9 cellular contexts compared by ENCODE assay signal in the genomic region with DNA sequence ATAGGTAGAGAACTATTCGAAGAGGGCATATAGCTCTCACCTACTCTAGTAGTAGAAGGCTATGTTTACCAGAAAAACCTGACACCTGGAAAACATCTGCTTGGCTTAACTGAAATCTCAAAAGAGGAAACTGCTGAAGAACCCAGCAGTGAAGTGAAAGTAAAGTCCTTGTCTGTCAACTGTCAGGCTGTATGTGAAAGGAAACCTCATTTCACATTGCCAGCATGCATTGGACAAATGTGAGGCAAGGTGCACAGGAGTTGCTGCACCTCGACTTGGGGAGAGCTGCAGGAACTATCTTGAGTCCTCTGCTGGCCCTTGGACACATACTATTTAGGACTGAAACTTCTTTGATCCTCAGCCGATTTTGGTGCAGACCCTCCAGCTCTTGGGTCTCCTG. TPM values are rescaled to one million over a fixed set of nuclear protein-coding genes. Genes with fewer than 3 reads are reported as not detected.
DNase-seq lines count a peak whose midpoint lies in the region; ATAC-seq, FAIRE-seq and TF ChIP-seq lines count a peak whose summit lies in the region.
"Had no signal": no experiment of that assay in that cellular context is flagged by ENCODE, and none has a peak within 500 bp of the region (broad histone marks: within the 10 kb centered on the region; RNA-seq: fewer than 3 reads in every experiment).

No MANE protein-coding gene starts in this region.

- WGBS in gastroesophageal sphincter (ENCODE audit: low coverage in 1 of 2), 2 donors = 64 to 89% methylated on average over 2 to 3 of the region's 3 CpGs

- no peaks in the 10 kb centered on the region for H3K9me3 ChIP-seq in gastroesophageal sphincter

- ATAC-seq in GM18511 (IDR thresholded peaks at IDR 0.05; ENCODE audit: unreplicated experiment) (peak; percentile 97), GM21423 (IDR thresholded peaks at IDR 0.05; ENCODE audit: unreplicated experiment) (peak; percentile 97), HG03378 (IDR thresholded peaks at IDR 0.05; ENCODE audit: unreplicated experiment) (peak; percentile 96), gastroesophageal sphincter (no peak)

- intact Hi-C loops in activated T-helper 2 cell treated with anti-CD3 and anti-CD28 coated beads, Interferon-gamma antibody, Interleukin-2, Interleukin-4, amounts not matched to agents 10 μg/mL and 5 μg/mL and 100 μg/mL, durations not matched to agents 14 hours and 24 hours and 36 hours (cut with micrococcal nuclease) = no loop called here

- no peak for TF ChIP-seq CTCF in gastroesophageal sphincter (IDR thresholded peaks at IDR 0.05)

- H3K27me3 Mint-ChIP-seq in activated T-helper 2 cell treated with anti-CD3 and anti-CD28 coated beads, Interferon-gamma antibody, Interleukin-2, Interleukin-4, amounts not matched to agents 10 μg/mL and 5 μg/mL and 100 μg/mL, durations not matched to agents 14 hours and 24 hours and 36 hours (ENCODE audit: low read depth) = peaks cover 11% of the 10 kb centered on the region

- H3K36me3 ChIP-seq in gastroesophageal sphincter = no peaks in the 10 kb centered on the region

- no peak for FAIRE-seq in HTR-8/SVneo (lab: Jason Lieb, UNC)

- H3K27me3 ChIP-seq in gastroesophageal sphincter = no peaks in the 10 kb centered on the region

- H3K9me3 Mint-ChIP-seq in activated T-helper 2 cell treated with anti-CD3 and anti-CD28 coated beads, Interferon-gamma antibody, Interleukin-2, Interleukin-4, amounts not matched to agents 10 μg/mL and 5 μg/mL and 100 μg/mL, durations not matched to agents 14 hours and 24 hours and 36 hours = no peaks in the 10 kb centered on the region

- no peak overlapping the region for H3K27ac ChIP-seq in gastroesophageal sphincter

- peak overlapping the region; percentile 26 for H3K27ac Mint-ChIP-seq in activated T-helper 2 cell treated with anti-CD3 and anti-CD28 coated beads, Interferon-gamma antibody, Interleukin-2, Interleukin-4, amounts not matched to agents 10 μg/mL and 5 μg/mL and 100 μg/mL, durations not matched to agents 14 hours and 24 hours and 36 hours

- H3K36me3 Mint-ChIP-seq in activated T-helper 2 cell treated with anti-CD3 and anti-CD28 coated beads, Interferon-gamma antibody, Interleukin-2, Interleukin-4, amounts not matched to agents 10 μg/mL and 5 μg/mL and 100 μg/mL, durations not matched to agents 14 hours and 24 hours and 36 hours (ENCODE audit: low read depth) = no peaks in the 10 kb centered on the region

- peak; percentile 26 for DNase-seq in activated T-helper 2 cell treated with anti-CD3 and anti-CD28 coated beads, Interferon-gamma antibody, Interleukin-2, Interleukin-4, amounts not matched to agents 10 μg/mL and 5 μg/mL and 100 μg/mL, durations not matched to agents 14 hours and 24 hours and 36 hours (ENCODE audit: low spot score)
- DNase-seq in NCI-H1930 (lab: John Stamatoyannopoulos, UW) (no peak), HTR-8/SVneo (ENCODE audit: insufficient read length, low spot score) (no peak), NCI-H1436 (lab: John Stamatoyannopoulos, UW) (no peak)
- DNase-seq: activated T-cell treated with anti-CD3 and anti-CD28 coated beads, Interleukin-2, amount 50 U/mL, for 48 hours had no signal

- peaks cover 20% of the 10 kb centered on the region for H3K4me1 Mint-ChIP-seq in activated T-helper 2 cell treated with anti-CD3 and anti-CD28 coated beads, Interferon-gamma antibody, Interleukin-2, Interleukin-4, amounts not matched to agents 10 μg/mL and 5 μg/mL and 100 μg/mL, durations not matched to agents 14 hours and 24 hours and 36 hours (ENCODE audit: low read depth)

- H3K4me3 ChIP-seq in gastroesophageal sphincter = no peak overlapping the region

- no peak for TF ChIP-seq EP300 in gastroesophageal sphincter (IDR thresholded peaks at IDR 0.05)

- peak overlapping the region; percentile 55 for H3K4me3 Mint-ChIP-seq in activated T-helper 2 cell treated with anti-CD3 and anti-CD28 coated beads, Interferon-gamma antibody, Interleukin-2, Interleukin-4, amounts not matched to agents 10 μg/mL and 5 μg/mL and 100 μg/mL, durations not matched to agents 14 hours and 24 hours and 36 hours (ENCODE audit: low read depth)

- TF ChIP-seq POLR2A in gastroesophageal sphincter (IDR thresholded peaks at IDR 0.05) = no peak

- H3K4me1 ChIP-seq in gastroesophageal sphincter = no peaks in the 10 kb centered on the region

RNA-seq across cellular contexts. Expression of a gene that starts 53.3 kb away (rescaled TPM):
- total RNA-seq in activated T-helper 2 cell treated with anti-CD3 and anti-CD28 coated beads, Interferon-gamma antibody, Interleukin-2, Interleukin-4, amounts not matched to agents 10 μg/mL and 5 μg/mL and 100 μg/mL, durations not matched to agents 14 hours and 24 hours and 36 hours = 34.9 and 35.3 TPM in 2 replicates
- total RNA-seq in gastroesophageal sphincter = 10 to 100 TPM in 3 of 4 donors, 1 to 10 TPM in 1; 8.3 to 24.7 (median 19.0) TPM
